26 cellular contexts compared by ENCODE assay signal in the genomic region with DNA sequence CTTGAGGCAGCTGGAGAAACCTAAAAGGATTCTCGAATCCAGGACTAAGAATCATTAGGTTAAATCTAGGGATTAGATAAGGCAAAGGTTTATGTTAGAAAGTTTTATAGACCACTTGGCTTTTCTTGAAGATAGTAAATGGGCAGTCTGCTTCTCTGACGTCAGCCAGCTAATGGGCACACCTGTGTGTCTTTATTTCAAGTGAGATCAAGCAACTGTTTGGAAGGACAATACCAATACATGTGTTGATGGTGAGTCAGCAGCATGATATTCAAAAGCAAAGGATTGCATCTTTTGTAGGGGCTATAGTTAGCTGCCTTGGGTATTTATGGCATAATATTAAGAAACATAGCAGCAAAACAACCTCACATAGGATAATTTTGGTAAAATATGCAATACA. TPM values are rescaled to one million over a fixed set of nuclear protein-coding genes. Genes with fewer than 3 reads are reported as not detected.
"Had no signal": no experiment of that assay in that cellular context is flagged by ENCODE, and none has a peak within 500 bp of the region (broad histone marks: within the 10 kb centered on the region; RNA-seq: fewer than 3 reads in every experiment).

No MANE protein-coding gene starts in this region.

- H3K4me1 Mint-ChIP-seq: activated T-helper 17 cell treated with anti-CD3 and anti-CD28 coated beads, Interleukin-2, amount 50 U/mL, for 72 hours; central memory CD8-positive, alpha-beta T cell; natural killer cell had no signal

- H3K27ac Mint-ChIP-seq: activated naive CD4-positive, alpha-beta T cell treated with anti-CD3 and anti-CD28 coated beads, Interleukin-2, amount 50 U/mL, for 72 hours; activated T-cell treated with anti-CD3 and anti-CD28 coated beads, Interleukin-2, amount 50 U/mL, for 24 hours; activated T-helper 17 cell treated with anti-CD3 and anti-CD28 coated beads, Interleukin-2, amount 50 U/mL, for 72 hours; effector memory CD8-positive, alpha-beta T cell; mesothelial cell of epicardium; natural killer cell; progenitor cell of endocrine pancreas had no signal

- H3K27me3 Mint-ChIP-seq: activated T-helper 17 cell treated with anti-CD3 and anti-CD28 coated beads, Interleukin-2, amount 50 U/mL, for 72 hours; progenitor cell of endocrine pancreas had no signal

- ATAC-seq: activated naive CD4-positive, alpha-beta T cell treated with anti-CD3 and anti-CD28 coated beads, Interleukin-2, amount 50 U/mL, for 72 hours; activated T-helper 17 cell treated with anti-CD3 and anti-CD28 coated beads, Interleukin-2, amount 50 U/mL, for 72 hours; effector memory CD8-positive, alpha-beta T cell; heart right ventricle; left lobe of liver; natural killer cell; stimulated activated naive CD8-positive, alpha-beta T cell treated with anti-CD3 and anti-CD28 coated beads, Interleukin-15, Interleukin-2, amounts not matched to agents 100 U/mL and 50 U/mL, for 24 hours; WTC11 had no signal

- H3K9me3 Mint-ChIP-seq: activated naive CD4-positive, alpha-beta T cell treated with anti-CD3 and anti-CD28 coated beads, Interleukin-2, amount 50 U/mL, for 72 hours; activated T-cell treated with anti-CD3 and anti-CD28 coated beads, Interleukin-2, amount 50 U/mL, for 24 hours; activated T-helper 17 cell treated with anti-CD3 and anti-CD28 coated beads, Interleukin-2, amount 50 U/mL, for 72 hours; central memory CD8-positive, alpha-beta T cell; effector memory CD8-positive, alpha-beta T cell had no signal

- H3K36me3 Mint-ChIP-seq: activated naive CD4-positive, alpha-beta T cell treated with anti-CD3 and anti-CD28 coated beads, Interleukin-2, amount 50 U/mL, for 72 hours; natural killer cell had no signal

- FAIRE-seq: endothelial cell of umbilical vein had no signal

- H3K4me3 Mint-ChIP-seq: activated T-cell treated with anti-CD3 and anti-CD28 coated beads, Interleukin-2, amount 50 U/mL, for 24 hours; activated T-helper 17 cell treated with anti-CD3 and anti-CD28 coated beads, Interleukin-2, amount 50 U/mL, for 72 hours; central memory CD8-positive, alpha-beta T cell; effector memory CD8-positive, alpha-beta T cell; mesothelial cell of epicardium; natural killer cell; WTC11 had no signal

- DNase-seq: activated CD8-positive, alpha-beta memory T cell treated with anti-CD3 and anti-CD28 coated beads, Interleukin-2, amount 50 U/mL, for 4 hours; activated T-cell treated with anti-CD3 and anti-CD28 coated beads, Interleukin-2, amount 50 U/mL, for 24 hours; aorta; brain microvascular endothelial cell; colonic mucosa; dorsolateral prefrontal cortex; effector memory CD8-positive, alpha-beta T cell; heart right ventricle; kidney; natural killer cell; retina; spleen; stimulated activated CD4-positive, alpha-beta T cell treated with anti-CD3 and anti-CD28 coated beads, Interleukin-4, amount 100 ng/mL, for 24 hours; stimulated activated naive CD8-positive, alpha-beta T cell treated with anti-CD3 and anti-CD28 coated beads, Interleukin-15, Interleukin-2, amounts not matched to agents 100 U/mL and 50 U/mL, for 24 hours; substantia nigra; T1000; thyroid gland had no signal

RNA-seq across cellular contexts. Expression of a gene that starts 46.5 kb away (rescaled TPM):
- total RNA-seq: activated naive CD4-positive, alpha-beta T cell treated with anti-CD3 and anti-CD28 coated beads, Interleukin-2, amount 50 U/mL, for 72 hours; colonic mucosa; endothelial cell of umbilical vein; left lobe of liver; T-helper 1 cell treated with Interleukin-12 subunit alpha and Interleukin-12 subunit beta and Interleukin-4 antibody, amounts not matched to agents 30 ng/mL and 1 ng/mL, for 36 hours had no signal
- polyA plus RNA-seq: aorta had no signal
